In genomic region chr7:602341-603141, GRCh38 we compare ENCODE assay signal across 8 cellular contexts.
A peak's percentile ranks its signal among the peaks of the same experiment; 100 is the strongest.
DNase-seq lines count a peak whose midpoint lies in the region; ATAC-seq and TF ChIP-seq lines count a peak whose summit lies in the region.

No MANE protein-coding gene starts in this region.

- no peaks in the 10 kb centered on the region for H3K27me3 Mint-ChIP-seq in activated naive CD4-positive, alpha-beta T cell treated with anti-CD3 and anti-CD28 coated beads for 36 hours (ENCODE audit: low read depth)
- H3K27me3 Mint-ChIP-seq in nephron progenitor cell (ENCODE audit: low read depth, poor library complexity) = no peaks in the 10 kb centered on the region

- ATAC-seq in GM21786 (IDR thresholded peaks at IDR 0.05; ENCODE audit: unreplicated experiment) = no peak

- H3K4me1 ChIP-seq in adrenal gland (replicated peaks in 1 of 2) (peaks cover 0 to 19% of the 10 kb centered on the region in 2 donors), vagina (peaks cover 24% of the 10 kb centered on the region)

- H3K4me3 ChIP-seq in adrenal gland (no peak overlapping the region), vagina (peak overlapping the region in 1 of 2 donors; percentile 21), MG63 (no peak overlapping the region)

- H3K36me3 Mint-ChIP-seq in activated naive CD4-positive, alpha-beta T cell treated with anti-CD3 and anti-CD28 coated beads for 36 hours (ENCODE audit: low read depth) = peaks cover 38% of the 10 kb centered on the region
- no peaks in the 10 kb centered on the region for H3K36me3 Mint-ChIP-seq in nephron progenitor cell (ENCODE audit: low read depth)

- H3K36me3 ChIP-seq in adrenal gland (replicated peaks in 1 of 2) (no peaks in the 10 kb centered on the region), vagina (peaks cover 0 to 5% of the 10 kb centered on the region in 2 donors), MG63 (no peaks in the 10 kb centered on the region)

- no peaks in the 10 kb centered on the region for H3K9me3 ChIP-seq in adrenal gland (replicated peaks in 1 of 3)
- H3K9me3 ChIP-seq in vagina = no peaks in the 10 kb centered on the region
- no peaks in the 10 kb centered on the region for H3K9me3 ChIP-seq in MG63

- H3K4me1 Mint-ChIP-seq in activated naive CD4-positive, alpha-beta T cell treated with anti-CD3 and anti-CD28 coated beads for 36 hours (ENCODE audit: low read depth) = peaks cover 66% of the 10 kb centered on the region
- peaks cover 67% of the 10 kb centered on the region for H3K4me1 Mint-ChIP-seq in nephron progenitor cell

- no peak for TF ChIP-seq CTCF in adrenal gland (IDR thresholded peaks at IDR 0.05)
- no peak for TF ChIP-seq CTCF in nephron progenitor cell (IDR thresholded peaks at IDR 0.05)
- no peak for TF ChIP-seq CTCF in vagina (IDR thresholded peaks at IDR 0.05)
- TF ChIP-seq CTCF in GM13977 (IDR thresholded peaks at IDR 0.05; ENCODE audit: extremely low read depth, insufficient read depth, missing control alignments) = no peak

- CTCF ChIA-PET in activated naive CD4-positive, alpha-beta T cell treated with anti-CD3 and anti-CD28 coated beads for 36 hours (lab: Charles Lee) = no interaction called here

- intact Hi-C loops in activated naive CD4-positive, alpha-beta T cell treated with anti-CD3 and anti-CD28 coated beads for 36 hours (cut with micrococcal nuclease) = loop anchor here (5.0 kb wide), 4 partner anchors 85 to 240 kb away; partner anchors contain the start of genes DNAAF5, PDGFA, PRKAR1B and SUN1
- intact Hi-C loops in adrenal gland (cut with DNase I) (no loop called here), vagina (cut with DNase I) (no loop called here)

- peak overlapping the region; percentile 84 for H3K4me3 Mint-ChIP-seq in activated naive CD4-positive, alpha-beta T cell treated with anti-CD3 and anti-CD28 coated beads for 36 hours
- peak overlapping the region; percentile 54 for H3K4me3 Mint-ChIP-seq in nephron progenitor cell

- TF ChIP-seq POLR2A in adrenal gland (IDR thresholded peaks at IDR 0.05) (no peak), vagina (IDR thresholded peaks at IDR 0.05) (no peak)

- in situ Hi-C loops in GM13977 (cut with MboI; ENCODE audit: low pct_unique_long_range_greater_than_20kb, low sequenced_read_pairs, unreplicated experiment) = no loop called here

- H3K27ac Mint-ChIP-seq in activated naive CD4-positive, alpha-beta T cell treated with anti-CD3 and anti-CD28 coated beads for 36 hours = peak overlapping the region; percentile 100
- peak overlapping the region; percentile 88 for H3K27ac Mint-ChIP-seq in nephron progenitor cell

- peaks cover 12% of the 10 kb centered on the region for H3K9me3 Mint-ChIP-seq in activated naive CD4-positive, alpha-beta T cell treated with anti-CD3 and anti-CD28 coated beads for 36 hours
- no peaks in the 10 kb centered on the region for H3K9me3 Mint-ChIP-seq in nephron progenitor cell

- DNase-seq in activated naive CD4-positive, alpha-beta T cell treated with anti-CD3 and anti-CD28 coated beads for 36 hours = peak; percentile 46
- no peak for DNase-seq in activated naive CD4-positive, alpha-beta T cell (lab: John Stamatoyannopoulos, UW)
- DNase-seq in adrenal gland (peak in 2 of 7 donors; percentile 33 to 35), nephron progenitor cell (no peak), vagina (ENCODE audit: extremely low spot score in 2 of 2) (no peak), GM13977 (ENCODE audit: low spot score) (no peak), MG63 (no peak)

- H3K27ac ChIP-seq in adrenal gland (peak overlapping the region in 4 of 5 donors; percentile 12 to 95 (median 60)), vagina (peak overlapping the region; percentile 67)

- no peaks in the 10 kb centered on the region for H3K27me3 ChIP-seq in adrenal gland
- no peaks in the 10 kb centered on the region for H3K27me3 ChIP-seq in vagina
- no peaks in the 10 kb centered on the region for H3K27me3 ChIP-seq in MG63

- 57 to 68% (median 63%) methylated on average over 16 to 38 of the region's 38 CpGs for WGBS in adrenal gland, 4 donors
